In genomic region chr11:32792948-32793475, GRCh38 we compare ENCODE assay signal across 9 cellular contexts. TPM values are rescaled to one million over a fixed set of nuclear protein-coding genes. Genes with fewer than 3 reads are reported as not detected.
DNase-seq lines count a peak whose midpoint lies in the region; ATAC-seq and TF ChIP-seq lines count a peak whose summit lies in the region.
"Had no signal": no experiment of that assay in that cellular context is flagged by ENCODE, and none has a peak within 500 bp of the region (broad histone marks: within the 10 kb centered on the region; RNA-seq: fewer than 3 reads in every experiment).

No MANE protein-coding gene starts in this region.

- POLR2A ChIA-PET in PC-9 (lab: Charles Lee; ENCODE audit: unreplicated experiment) = no interaction called here

- H3K36me3 ChIP-seq in CD4-positive, CD25-positive, alpha-beta regulatory T cell (ENCODE audit: control insufficient read depth, insufficient read depth, low read length) = no peaks in the 10 kb centered on the region
- H3K36me3 ChIP-seq in PC-9 (ENCODE audit: low read depth) = no peaks in the 10 kb centered on the region
- no peaks in the 10 kb centered on the region for H3K36me3 ChIP-seq in tibial nerve

- H3K9me3 Mint-ChIP-seq in CD4-positive, CD25-positive, alpha-beta regulatory T cell = peaks cover 0 to 1% (median 0%) of the 10 kb centered on the region in 7 donors
- no peaks in the 10 kb centered on the region for H3K9me3 Mint-ChIP-seq in activated T-cell treated with anti-CD3 and anti-CD28 coated beads, Interleukin-2, amount 50 U/mL, for 72 hours
- H3K9me3 Mint-ChIP-seq: T-helper 1 cell treated with Interleukin-12 subunit alpha and Interleukin-12 subunit beta and Interleukin-4 antibody, amounts not matched to agents 30 μg/mL and 1 μg/mL, for 36 hours had no signal

- CTCF ChIA-PET in PC-9 (lab: Charles Lee) = interaction anchor here (1.0 kb wide), 1 partner anchor 143 kb away, joined by 4 read pairs; no protein-coding TSS in a partner anchor

- WGBS in tibial nerve, 2 donors = 17 to 20% methylated on average over 13 of the region's 13 CpGs

- no peak overlapping the region for H3K27ac Mint-ChIP-seq in CD4-positive, CD25-positive, alpha-beta regulatory T cell
- H3K27ac Mint-ChIP-seq in activated T-cell treated with anti-CD3 and anti-CD28 coated beads, Interleukin-2, amount 50 U/mL, for 72 hours = no peak overlapping the region
- H3K27ac Mint-ChIP-seq: T-helper 1 cell treated with Interleukin-12 subunit alpha and Interleukin-12 subunit beta and Interleukin-4 antibody, amounts not matched to agents 30 μg/mL and 1 μg/mL, for 36 hours had no signal

- peak overlapping the region; percentile 73 for H3K4me2 ChIP-seq in PC-9

- H3K4me1 Mint-ChIP-seq in CD4-positive, CD25-positive, alpha-beta regulatory T cell = peaks cover 7 to 8% (median 8%) of the 10 kb centered on the region in 4 donors
- H3K4me1 Mint-ChIP-seq in activated T-cell treated with anti-CD3 and anti-CD28 coated beads, Interleukin-2, amount 50 U/mL, for 72 hours (ENCODE audit: low read depth) = peaks cover 7% of the 10 kb centered on the region

- BruUV-seq in PC-9 (replicated peaks; lab: Mats Ljungman, UMichigan) = no TSS peak

- TF ChIP-seq EP300 in tibial nerve (IDR thresholded peaks at IDR 0.05) = no peak

- TF ChIP-seq CTCF in PC-9 (conservative IDR thresholded peaks at IDR 0.05) (peak; percentile 95), fibroblast of villous mesenchyme (IDR thresholded peaks at IDR 0.05; ENCODE audit: insufficient read depth, low read depth, low read length) (peak; percentile 75), tibial nerve (IDR thresholded peaks at IDR 0.05) (peak; percentile 54 to 78 (median 68))

- no peak overlapping the region for H3K27ac ChIP-seq in CD4-positive, CD25-positive, alpha-beta regulatory T cell (ENCODE audit: insufficient read depth, low read length, poor library complexity, severe bottlenecking)
- no peak overlapping the region for H3K27ac ChIP-seq in PC-9
- H3K27ac ChIP-seq in tibial nerve = no peak overlapping the region

- peak; percentile 62 to 68 for ATAC-seq in CD4-positive, CD25-positive, alpha-beta regulatory T cell (ENCODE audit: low read depth in 2 of 2)
- ATAC-seq in GM19395 (IDR thresholded peaks at IDR 0.05; ENCODE audit: unreplicated experiment) = peak; percentile 88
- peak; percentile 56 to 59 for ATAC-seq in activated T-cell treated with anti-CD3 and anti-CD28 coated beads, Interleukin-2, amount 50 U/mL, for 72 hours (replicated peaks in 1 of 2)

- peak overlapping the region; percentile 35 for H3K4me3 ChIP-seq in CD4-positive, CD25-positive, alpha-beta regulatory T cell (ENCODE audit: low read depth, low read length)
- H3K4me3 ChIP-seq in PC-9 (peak overlapping the region; percentile 39; the same call in 1 of the 2 replicates), fibroblast of villous mesenchyme (ENCODE audit: low read depth, low read length) (no peak overlapping the region), tibial nerve (peak overlapping the region in 2 of 4 donors; percentile 4 to 35)

- DNase-seq in CD4-positive, CD25-positive, alpha-beta regulatory T cell = peak; percentile 24 to 71 (median 50)
- DNase-seq in HUDEP-2 (lab: John Stamatoyannopoulos, UW; ENCODE audit: unreplicated experiment in 76 of 76) (peak in 43 of 76 experiments; percentile 1 to 55 (median 23)), PC-9 (peak in 1 of 2 experiments; percentile 62), fibroblast of villous mesenchyme (ENCODE audit: low read depth) (peak; percentile 45), nucleus accumbens (lab: John Stamatoyannopoulos, UW) (peak in 40 of 56 donors; percentile 1 to 79 (median 21)), tibial nerve (ENCODE audit: low spot score in 2 of 2) (peak; percentile 37 to 60)
- peak; percentile 60 to 65 for DNase-seq in activated T-cell treated with anti-CD3 and anti-CD28 coated beads, Interleukin-2, amount 50 U/mL, for 72 hours

- intact Hi-C loops in PC-9 (cut with micrococcal nuclease; ENCODE audit: unreplicated experiment) = loop anchor here (1.0 to 10.0 kb wide), 4 partner anchors 80 to 470 kb away; partner anchors contain the start of gene EIF3M

- peak overlapping the region in 1 of 4 donors; percentile 39 for H3K4me3 Mint-ChIP-seq in CD4-positive, CD25-positive, alpha-beta regulatory T cell
- peak overlapping the region in 1 of 2 donors; percentile 67 for H3K4me3 Mint-ChIP-seq in activated T-cell treated with anti-CD3 and anti-CD28 coated beads, Interleukin-2, amount 50 U/mL, for 72 hours
- H3K4me3 Mint-ChIP-seq: T-helper 1 cell treated with Interleukin-12 subunit alpha and Interleukin-12 subunit beta and Interleukin-4 antibody, amounts not matched to agents 30 μg/mL and 1 μg/mL, for 36 hours had no signal

- TF ChIP-seq POLR2A in tibial nerve (IDR thresholded peaks at IDR 0.05) = no peak

- H4K20me1 ChIP-seq in PC-9 (ENCODE audit: insufficient read depth) = no peaks in the 10 kb centered on the region

- no peaks in the 10 kb centered on the region for H3K9me3 ChIP-seq in CD4-positive, CD25-positive, alpha-beta regulatory T cell (ENCODE audit: control insufficient read depth in 2 of 2, low read length in 2 of 2)
- H3K9me3 ChIP-seq in PC-9 (ENCODE audit: insufficient read depth, low read depth) = no peaks in the 10 kb centered on the region
- H3K9me3 ChIP-seq in tibial nerve = no peaks in the 10 kb centered on the region

- H3K27me3 Mint-ChIP-seq in CD4-positive, CD25-positive, alpha-beta regulatory T cell = peaks cover 25% of the 10 kb centered on the region
- peaks cover 10% of the 10 kb centered on the region for H3K27me3 Mint-ChIP-seq in activated T-cell treated with anti-CD3 and anti-CD28 coated beads, Interleukin-2, amount 50 U/mL, for 72 hours (ENCODE audit: low read depth)

- H3K27me3 ChIP-seq in CD4-positive, CD25-positive, alpha-beta regulatory T cell (ENCODE audit: control insufficient read depth, insufficient read depth, low read length) = peaks cover 3% of the 10 kb centered on the region
- no peaks in the 10 kb centered on the region for H3K27me3 ChIP-seq in PC-9 (ENCODE audit: insufficient read depth, low read depth)
- no peaks in the 10 kb centered on the region for H3K27me3 ChIP-seq in tibial nerve

- no peaks in the 10 kb centered on the region for H3K79me2 ChIP-seq in PC-9 (ENCODE audit: low read depth)

- no peaks in the 10 kb centered on the region for H3K9me2 ChIP-seq in PC-9 (ENCODE audit: insufficient read depth)

- H2AFZ ChIP-seq in PC-9 = peak overlapping the region; percentile 76

- no peaks in the 10 kb centered on the region for H3F3A ChIP-seq in PC-9 (ENCODE audit: insufficient read depth, low read depth)

- no peaks in the 10 kb centered on the region for H3K36me3 Mint-ChIP-seq in CD4-positive, CD25-positive, alpha-beta regulatory T cell
- no peaks in the 10 kb centered on the region for H3K36me3 Mint-ChIP-seq in activated T-cell treated with anti-CD3 and anti-CD28 coated beads, Interleukin-2, amount 50 U/mL, for 72 hours (ENCODE audit: insufficient read depth in 2 of 2)

- peaks cover 8% of the 10 kb centered on the region for H3K4me1 ChIP-seq in CD4-positive, CD25-positive, alpha-beta regulatory T cell (ENCODE audit: control insufficient read depth, insufficient read depth, low read length, poor library complexity, severe bottlenecking)
- H3K4me1 ChIP-seq in PC-9 (replicated peaks; ENCODE audit: insufficient read depth) (no peaks in the 10 kb centered on the region), tibial nerve (peaks cover 0 to 9% (median 0%) of the 10 kb centered on the region in 4 donors)

RNA-seq across cellular contexts. Expression of gene CCDC73, which starts 1.4 kb away (rescaled TPM):
- total RNA-seq in CD4-positive, CD25-positive, alpha-beta regulatory T cell = not detected
- under 1 TPM in 1 of 4 donors, not detected in 3; 0.03 TPM for polyA plus RNA-seq in CD4-positive, CD25-positive, alpha-beta regulatory T cell
- not detected in 2 replicates for total RNA-seq in PC-9 (2021)
- not detected for total RNA-seq in activated T-cell treated with anti-CD3 and anti-CD28 coated beads, Interleukin-2, amount 50 U/mL, for 72 hours
- total RNA-seq in fibroblast of villous mesenchyme = not detected in 2 replicates
- 1 to 10 TPM in 1 of 4 donors, under 1 TPM in 3; 0.21 to 3.3 (median 0.59) TPM for total RNA-seq in tibial nerve

RNA-seq across cellular contexts. Expression of gene PRRG4, which starts 36.7 kb away (rescaled TPM):
- 0.07 TPM for total RNA-seq in CD4-positive, CD25-positive, alpha-beta regulatory T cell
- under 1 TPM in 1 of 4 donors, not detected in 3; 0.02 TPM for polyA plus RNA-seq in CD4-positive, CD25-positive, alpha-beta regulatory T cell
- total RNA-seq in PC-9 (2021) (11.5 and 11.9 TPM in 2 replicates), fibroblast of villous mesenchyme (under 0.01 TPM in 2 replicates), tibial nerve (10 to 100 TPM; 15.0 to 30.8 (median 28.3) TPM)
- under 1 TPM; 0.29 to 0.37 TPM for total RNA-seq in activated T-cell treated with anti-CD3 and anti-CD28 coated beads, Interleukin-2, amount 50 U/mL, for 72 hours
